In the genomic region with DNA sequence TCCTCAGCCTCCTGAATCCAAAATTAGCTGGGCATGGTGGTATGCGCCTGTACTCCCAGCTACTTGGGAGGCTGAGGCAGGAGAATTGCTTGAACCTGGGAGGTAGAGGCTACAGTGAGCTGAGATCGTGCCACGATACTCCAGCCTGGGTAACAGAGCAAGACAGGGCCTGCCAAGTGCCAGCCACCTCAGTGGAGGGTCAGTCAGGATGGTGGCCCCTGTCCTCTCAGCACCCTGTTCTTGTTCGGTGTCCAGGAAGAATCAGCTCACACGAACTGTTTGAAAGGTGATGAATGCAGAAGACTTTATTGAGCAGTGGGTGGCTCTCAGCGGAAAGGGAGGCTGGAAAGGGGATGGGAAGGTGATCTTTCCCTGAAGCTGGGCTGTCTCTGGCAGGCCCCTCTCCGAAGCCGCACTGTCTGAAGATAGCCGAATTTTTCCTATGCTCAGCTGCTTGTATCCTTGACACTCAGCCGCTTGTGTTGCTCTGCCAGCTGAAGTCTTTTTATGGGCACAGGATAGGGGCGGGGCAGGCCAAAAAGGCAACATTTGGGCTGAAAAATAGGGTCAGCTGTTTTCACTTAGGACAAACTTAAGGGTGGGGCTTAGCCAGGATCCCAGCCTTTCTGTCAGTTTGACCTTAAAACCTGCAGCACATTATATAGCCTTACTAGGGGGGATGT, we compare ENCODE assay signal across 12 cellular contexts. TPM values are rescaled to one million over a fixed set of nuclear protein-coding genes. Genes with fewer than 3 reads are reported as not detected.
DNase-seq lines count a peak whose midpoint lies in the region; ATAC-seq and TF ChIP-seq lines count a peak whose summit lies in the region.
"Had no signal": no experiment of that assay in that cellular context is flagged by ENCODE, and none has a peak within 500 bp of the region (broad histone marks: within the 10 kb centered on the region; RNA-seq: fewer than 3 reads in every experiment).

No MANE protein-coding gene starts in this region.

- H3K4me1 ChIP-seq in endodermal cell (ENCODE audit: control insufficient read depth, insufficient read depth, low read length) = no peaks in the 10 kb centered on the region
- peaks cover 0 to 44% (median 11%) of the 10 kb centered on the region in 4 donors for H3K4me1 ChIP-seq in tibial nerve
- peaks cover 0 to 4% of the 10 kb centered on the region in 2 donors for H3K4me1 ChIP-seq in neuronal stem cell (ENCODE audit: control insufficient read depth in 2 of 2, insufficient read depth in 1 of 2, low read depth in 1 of 2, low read length in 2 of 2)

- H2AK5ac ChIP-seq in neuronal stem cell (ENCODE audit: low read depth, low read length) = no peak overlapping the region

- H3K4me2 ChIP-seq in neuronal stem cell (ENCODE audit: insufficient read depth, low read length, poor library complexity, severe bottlenecking) = no peak overlapping the region

- H3K36me3 ChIP-seq in endodermal cell (ENCODE audit: control insufficient read depth, insufficient read depth, low read length) (peaks cover 37% of the 10 kb centered on the region), tibial nerve (peaks cover 0 to 10% (median 0%) of the 10 kb centered on the region in 3 donors), neuronal stem cell (replicated peaks in 1 of 2; ENCODE audit: control insufficient read depth in 2 of 2, insufficient read depth in 2 of 2, low read length in 2 of 2) (peaks cover 6 to 38% of the 10 kb centered on the region in 2 donors)

- DNase-seq in LHCN-M2 (ENCODE audit: low read depth) (peak; percentile 77), endodermal cell (no peak), mesothelial cell of epicardium (ENCODE audit: low spot score in 2 of 2, unreplicated experiment in 2 of 2) (no peak), tibial nerve (ENCODE audit: low spot score in 2 of 2) (peak; percentile 54 to 68), kidney tubule cell (ENCODE audit: low spot score) (no peak), neuronal stem cell (ENCODE audit: low spot score) (no peak)
- DNase-seq: activated CD4-positive, alpha-beta T cell treated with anti-CD3 and anti-CD28 coated beads for 4 hours; erythroblast; NCI-H2081 treated with DMSO at 0.1 percent for 48 hours had no signal

- TF ChIP-seq EP300 in tibial nerve (IDR thresholded peaks at IDR 0.05) = peak in 1 of 2 donors; percentile 64

- no peak overlapping the region for H3K23ac ChIP-seq in neuronal stem cell (ENCODE audit: low read depth, low read length, poor library complexity)

- H3K4me3 ChIP-seq in endodermal cell (ENCODE audit: low read length) (no peak overlapping the region), tibial nerve (peak overlapping the region in 1 of 4 donors; percentile 0), neuronal stem cell (ENCODE audit: low read length in 2 of 2) (no peak overlapping the region)

- H4K8ac ChIP-seq in neuronal stem cell (ENCODE audit: low read depth, low read length) = no peak overlapping the region

- WGBS in endodermal cell (ENCODE audit: insufficient coverage in 1 of 2, insufficient read length in 1 of 2), 2 experiments = 93 to 96% methylated on average over 7 to 11 of the region's 11 CpGs
- WGBS in tibial nerve, 2 donors = 47 to 48% methylated on average over 10 to 11 of the region's 11 CpGs
- no CpG with 5 or more reads among the region's 11 CpGs for WGBS in neuronal stem cell (ENCODE audit: extremely low coverage in 2 of 2, insufficient read length in 2 of 2, insufficient replicate concordance in 1 of 2), 2 donors

- no peak overlapping the region for H3K4ac ChIP-seq in neuronal stem cell (ENCODE audit: low read length)

- H3K14ac ChIP-seq in neuronal stem cell (ENCODE audit: low read length) = no peak overlapping the region

- H3K27ac ChIP-seq in endodermal cell (ENCODE audit: low read depth, low read length) (no peak overlapping the region), tibial nerve (peak overlapping the region in 3 of 4 donors; percentile 54 to 76 (median 74)), neuronal stem cell (replicated peaks; ENCODE audit: low read length) (no peak overlapping the region)

- H3K27me3 ChIP-seq in endodermal cell (ENCODE audit: control insufficient read depth, insufficient read depth, low read length, poor library complexity, severe bottlenecking) (no peaks in the 10 kb centered on the region), tibial nerve (no peaks in the 10 kb centered on the region), neuronal stem cell (ENCODE audit: control insufficient read depth in 3 of 3, insufficient read depth in 3 of 3, low read depth in 1 of 3, low read length in 3 of 3) (no peaks in the 10 kb centered on the region)

- H2BK15ac ChIP-seq in neuronal stem cell (ENCODE audit: low read length) = no peak overlapping the region

- H3K9me3 ChIP-seq in endodermal cell (ENCODE audit: control insufficient read depth, low read length) = no peaks in the 10 kb centered on the region
- no peaks in the 10 kb centered on the region for H3K9me3 ChIP-seq in tibial nerve
- H3K9me3 ChIP-seq in neuronal stem cell (replicated peaks in 1 of 2; ENCODE audit: control insufficient read depth in 2 of 2, insufficient read depth in 1 of 2, low read depth in 1 of 2, low read length in 2 of 2) = peaks cover 0 to 13% of the 10 kb centered on the region in 2 donors

- TF ChIP-seq CTCF in endodermal cell (conservative IDR thresholded peaks at IDR 0.05) (no peak), mesothelial cell of epicardium (IDR thresholded peaks at IDR 0.05; ENCODE audit: unreplicated experiment) (no peak), tibial nerve (IDR thresholded peaks at IDR 0.05) (no peak)

- no peak overlapping the region for H3K9ac ChIP-seq in endodermal cell (ENCODE audit: extremely low read depth, low read length, poor library complexity, severe bottlenecking)
- H3K9ac ChIP-seq in neuronal stem cell (ENCODE audit: low read depth, low read length, poor library complexity) = no peak overlapping the region

- no peak overlapping the region for H2BK5ac ChIP-seq in neuronal stem cell (ENCODE audit: low read length)

- H2AFZ ChIP-seq in neuronal stem cell (ENCODE audit: low read length) = no peak overlapping the region

- no peak for ATAC-seq in HG03108 (IDR thresholded peaks at IDR 0.05; ENCODE audit: unreplicated experiment)
- ATAC-seq: stimulated activated effector memory CD8-positive, alpha-beta T cell treated with anti-CD3 and anti-CD28 coated beads, Interleukin-12 subunit alpha, Interleukin-12 subunit beta, amount 100 ng/mL, for 72 hours had no signal

- no peak overlapping the region for H3K18ac ChIP-seq in neuronal stem cell (ENCODE audit: low read length)

- H3K27ac Mint-ChIP-seq in endodermal cell (peak overlapping the region; percentile 30), mesothelial cell of epicardium (peak overlapping the region; percentile 14)
- H3K27ac Mint-ChIP-seq: activated naive CD4-positive, alpha-beta T cell treated with anti-CD3 and anti-CD28 coated beads, Interleukin-2, amount 50 U/mL, for 24 hours; stimulated activated effector memory CD8-positive, alpha-beta T cell treated with anti-CD3 and anti-CD28 coated beads, Interleukin-12 subunit alpha, Interleukin-12 subunit beta, amount 100 ng/mL, for 72 hours had no signal

- TF ChIP-seq POLR2A in tibial nerve (IDR thresholded peaks at IDR 0.05) = no peak

- H3K36me3 Mint-ChIP-seq in endodermal cell (ENCODE audit: low read depth) (peaks cover 18% of the 10 kb centered on the region), mesothelial cell of epicardium (peaks cover 6% of the 10 kb centered on the region)

- no peak overlapping the region for H2BK12ac ChIP-seq in neuronal stem cell (ENCODE audit: low read length)

- H3K4me3 Mint-ChIP-seq in endodermal cell = no peak overlapping the region
- H3K4me3 Mint-ChIP-seq in mesothelial cell of epicardium = no peak overlapping the region
- H3K4me3 Mint-ChIP-seq: activated naive CD4-positive, alpha-beta T cell treated with anti-CD3 and anti-CD28 coated beads, Interleukin-2, amount 50 U/mL, for 24 hours; stimulated activated effector memory CD8-positive, alpha-beta T cell treated with anti-CD3 and anti-CD28 coated beads, Interleukin-12 subunit alpha, Interleukin-12 subunit beta, amount 100 ng/mL, for 72 hours had no signal

- no peak overlapping the region for H4K91ac ChIP-seq in neuronal stem cell (ENCODE audit: low read depth, low read length, poor library complexity)

- H3K9me3 Mint-ChIP-seq in endodermal cell (no peaks in the 10 kb centered on the region), mesothelial cell of epicardium (peaks cover 5% of the 10 kb centered on the region)
- H3K9me3 Mint-ChIP-seq: activated naive CD4-positive, alpha-beta T cell treated with anti-CD3 and anti-CD28 coated beads, Interleukin-2, amount 50 U/mL, for 24 hours; stimulated activated effector memory CD8-positive, alpha-beta T cell treated with anti-CD3 and anti-CD28 coated beads, Interleukin-12 subunit alpha, Interleukin-12 subunit beta, amount 100 ng/mL, for 72 hours had no signal

- H3K27me3 Mint-ChIP-seq in endodermal cell (ENCODE audit: insufficient read depth) = no peaks in the 10 kb centered on the region
- H3K27me3 Mint-ChIP-seq in mesothelial cell of epicardium (ENCODE audit: low read depth) = no peaks in the 10 kb centered on the region
- H3K27me3 Mint-ChIP-seq: activated naive CD4-positive, alpha-beta T cell treated with anti-CD3 and anti-CD28 coated beads, Interleukin-2, amount 50 U/mL, for 24 hours had no signal

- no peak overlapping the region for H2BK120ac ChIP-seq in neuronal stem cell (ENCODE audit: low read depth, low read length)

- H3K4me1 Mint-ChIP-seq in endodermal cell (no peaks in the 10 kb centered on the region), mesothelial cell of epicardium (peaks cover 8% of the 10 kb centered on the region)

- H3K79me1 ChIP-seq in neuronal stem cell (ENCODE audit: low read depth, low read length) = peaks cover 4% of the 10 kb centered on the region

RNA-seq across cellular contexts. Expression of a gene that starts 50.9 kb away (rescaled TPM):
- total RNA-seq in LHCN-M2 (2014; rRNA removed) (14.9 and 18.6 TPM in 2 replicates), endodermal cell (10 to 100 TPM; 66.4 to 74.4 TPM), mesothelial cell of epicardium (59.3 to 59.9 TPM (median 59.9 TPM) in 3 replicates), tibial nerve (10 to 100 TPM; 23.2 to 28.4 (median 25.9) TPM)
- 31.9 TPM for polyA plus RNA-seq in LHCN-M2 (2012)
- 76.7 TPM for polyA plus RNA-seq in endodermal cell (2013, experiment 1 of 2)
- polyA plus RNA-seq in endodermal cell (2013, experiment 2 of 2) = 71.0 TPM
- 133 TPM for polyA plus RNA-seq in neuronal stem cell (2013, experiment 1 of 2)
- 136 TPM for polyA plus RNA-seq in neuronal stem cell (2013, experiment 2 of 2)

Comparison
In these comparisons a context has a peak if more than half of its experiments do, and no peak if none do; other contexts are left out.
1. DNase-seq: peak in LHCN-M2 (single experiment) and tibial nerve (2 of 2); none in endodermal cell (single experiment), mesothelial cell of epicardium (0 of 2), kidney tubule cell (single experiment) and neuronal stem cell (single experiment).
2. H3K27ac ChIP-seq: peak in tibial nerve (3 of 4); none in endodermal cell (single experiment) and neuronal stem cell (single experiment).